1 cellular context compared by ENCODE assay signal in genomic region chr6:169810066-169810989, GRCh38.
A peak's percentile ranks its signal among the peaks of the same experiment; 100 is the strongest.
TF ChIP-seq lines count a peak whose summit lies in the region.

No MANE protein-coding gene starts in this region.

TF ChIP-seq in HepG2, 621 proteins besides CTCF, POLR2A, EP300 and RAD21 (continued from another document and continues in another):
- TF ChIP-seq LRRFIP1 (CRISPR knock-in tag; conservative IDR thresholded peaks at IDR 0.05) (no peak), GTF3A (CRISPR knock-in tag; conservative IDR thresholded peaks at IDR 0.05) (no peak), DZIP1 (CRISPR knock-in tag; IDR thresholded peaks at IDR 0.05) (0 out of 2 replicates have a peak, but pooled peaks have one; percentile 68), TFE3 (CRISPR knock-in tag; IDR thresholded peaks at IDR 0.05) (no peak), TFDP2 (CRISPR knock-in tag; IDR thresholded peaks at IDR 0.05) (no peak), ZFP90 (CRISPR knock-in tag; IDR thresholded peaks at IDR 0.05; ENCODE audit: borderline replicate concordance) (no peak), ZNF800 (CRISPR knock-in tag; IDR thresholded peaks at IDR 0.05) (no peak), ZNF512 (CRISPR knock-in tag; IDR thresholded peaks at IDR 0.05) (no peak), ZFX (CRISPR knock-in tag; IDR thresholded peaks at IDR 0.05; ENCODE audit: low read depth) (peak; percentile 47; the same call in 1 of the 2 replicates), ZNF275 (CRISPR knock-in tag; IDR thresholded peaks at IDR 0.05; ENCODE audit: borderline replicate concordance) (no peak), ISL2 (CRISPR knock-in tag; IDR thresholded peaks at IDR 0.05) (no peak), ZNF740 (CRISPR knock-in tag; IDR thresholded peaks at IDR 0.05) (no peak), ZNF281 (CRISPR knock-in tag; IDR thresholded peaks at IDR 0.05; ENCODE audit: borderline replicate concordance) (no peak), BCLAF1 (IDR thresholded peaks at IDR 0.05) (no peak), SOX5 (CRISPR knock-in tag; IDR thresholded peaks at IDR 0.05; ENCODE audit: borderline replicate concordance) (peak; percentile 58; the same call in 1 of the 2 replicates), TRIM24 (CRISPR knock-in tag; IDR thresholded peaks at IDR 0.05) (no peak), ZKSCAN5 (CRISPR knock-in tag; IDR thresholded peaks at IDR 0.05) (no peak), TEAD3 (CRISPR knock-in tag; optimal IDR thresholded peaks at IDR 0.05; ENCODE audit: borderline replicate concordance) (no peak), CEBPB (IDR thresholded peaks at IDR 0.05; ENCODE audit: borderline replicate concordance, low read depth, low read length) (no peak), ZNF205 (CRISPR knock-in tag; IDR thresholded peaks at IDR 0.05) (no peak), PHF5A (CRISPR knock-in tag; IDR thresholded peaks at IDR 0.05; ENCODE audit: low read depth, unreplicated experiment) (no peak), ATF1 (CRISPR knock-in tag; IDR thresholded peaks at IDR 0.05) (no peak), ZSCAN20 (CRISPR knock-in tag; IDR thresholded peaks at IDR 0.05; ENCODE audit: borderline replicate concordance) (no peak), ZNF670 (CRISPR knock-in tag; IDR thresholded peaks at IDR 0.05; ENCODE audit: borderline replicate concordance) (no peak), MBNL3 (CRISPR knock-in tag; conservative IDR thresholded peaks at IDR 0.05) (no peak), ZNF224 (CRISPR knock-in tag; IDR thresholded peaks at IDR 0.05) (no peak), HOXA7 (CRISPR knock-in tag; IDR thresholded peaks at IDR 0.05) (no peak), BRCA1 (CRISPR knock-in tag; IDR thresholded peaks at IDR 0.05) (no peak), ZUFSP (CRISPR knock-in tag; IDR thresholded peaks at IDR 0.05; ENCODE audit: borderline replicate concordance) (no peak), DBP (CRISPR knock-in tag; IDR thresholded peaks at IDR 0.05; ENCODE audit: not compliant biosample characterization) (no peak), MED1 (CRISPR knock-in tag; IDR thresholded peaks at IDR 0.05) (peak; percentile 36; the same call in 1 of the 2 replicates), ELF4 (CRISPR knock-in tag; IDR thresholded peaks at IDR 0.05; ENCODE audit: borderline replicate concordance) (no peak)
